ENCODE assay signal across 26 cellular contexts in genomic region chr12:31572900-31573299, GRCh38.
"Had no signal": no experiment of that assay in that cellular context is flagged by ENCODE, and none has a peak within 500 bp of the region (broad histone marks: within the 10 kb centered on the region; RNA-seq: fewer than 3 reads in every experiment).

No MANE protein-coding gene starts in this region.

- H3K4me3 ChIP-seq: coronary artery, dorsolateral prefrontal cortex, gastroesophageal sphincter, lung, right lobe of liver, vagina had no signal

- H3K27ac Mint-ChIP-seq: activated CD4-positive, alpha-beta memory T cell treated with anti-CD3 and anti-CD28 coated beads, Interleukin-2, amount 10 ng/mL, durations not matched to agents 7 days and 5 days; activated CD4-positive, alpha-beta T cell treated with anti-CD3 and anti-CD28 coated beads, Interleukin-2, amount 10 ng/mL, durations not matched to agents 7 days and 5 days; activated naive CD4-positive, alpha-beta T cell treated with anti-CD3 and anti-CD28 coated beads, Interleukin-2, amount 50 U/mL, for 72 hours; activated T-helper 17 cell treated with anti-CD3 and anti-CD28 coated beads, Interleukin-2, amount 50 U/mL, for 72 hours; effector memory CD8-positive, alpha-beta T cell; stimulated activated naive CD8-positive, alpha-beta T cell treated with anti-CD3 and anti-CD28 coated beads, Interleukin-15, Interleukin-2, amounts not matched to agents 100 ng/mL and 50 ng/mL, for 24 hours; type B pancreatic cell had no signal

- H3K27me3 ChIP-seq: dorsolateral prefrontal cortex, gastroesophageal sphincter, right lobe of liver, vagina had no signal

- H3K4me3 Mint-ChIP-seq: activated CD4-positive, alpha-beta memory T cell treated with anti-CD3 and anti-CD28 coated beads, Interleukin-2, amount 10 ng/mL, durations not matched to agents 7 days and 5 days; activated CD4-positive, alpha-beta T cell treated with anti-CD3 and anti-CD28 coated beads, Interleukin-2, amount 10 ng/mL, durations not matched to agents 7 days and 5 days; activated T-cell treated with anti-CD3 and anti-CD28 coated beads, Interleukin-2, amount 50 U/mL, for 4 hours; activated T-helper 17 cell treated with anti-CD3 and anti-CD28 coated beads, Interleukin-2, amount 50 U/mL, for 72 hours; effector memory CD8-positive, alpha-beta T cell; stimulated activated naive CD8-positive, alpha-beta T cell treated with anti-CD3 and anti-CD28 coated beads, Interleukin-15, Interleukin-2, amounts not matched to agents 100 ng/mL and 50 ng/mL, for 24 hours; type B pancreatic cell had no signal

- H3K27ac ChIP-seq: coronary artery, dorsolateral prefrontal cortex, gastroesophageal sphincter, right lobe of liver, vagina had no signal

- H3K9me3 Mint-ChIP-seq: activated CD4-positive, alpha-beta memory T cell treated with anti-CD3 and anti-CD28 coated beads, Interleukin-2, amount 10 ng/mL, durations not matched to agents 7 days and 5 days; activated CD4-positive, alpha-beta T cell treated with anti-CD3 and anti-CD28 coated beads, Interleukin-2, amount 10 ng/mL, durations not matched to agents 7 days and 5 days; activated naive CD4-positive, alpha-beta T cell treated with anti-CD3 and anti-CD28 coated beads, Interleukin-2, amount 50 U/mL, for 72 hours; activated T-cell treated with anti-CD3 and anti-CD28 coated beads, Interleukin-2, amount 50 U/mL, for 4 hours; activated T-helper 17 cell treated with anti-CD3 and anti-CD28 coated beads, Interleukin-2, amount 50 U/mL, for 72 hours; effector memory CD8-positive, alpha-beta T cell; naive B cell; stimulated activated naive CD8-positive, alpha-beta T cell treated with anti-CD3 and anti-CD28 coated beads, Interleukin-15, Interleukin-2, amounts not matched to agents 100 ng/mL and 50 ng/mL, for 24 hours; type B pancreatic cell had no signal

- H3K9me3 ChIP-seq: gastroesophageal sphincter, right lobe of liver, vagina had no signal

- H3K4me1 Mint-ChIP-seq: activated CD4-positive, alpha-beta memory T cell treated with anti-CD3 and anti-CD28 coated beads, Interleukin-2, amount 10 ng/mL, durations not matched to agents 7 days and 5 days; activated CD4-positive, alpha-beta T cell treated with anti-CD3 and anti-CD28 coated beads, Interleukin-2, amount 10 ng/mL, durations not matched to agents 7 days and 5 days; activated T-helper 17 cell treated with anti-CD3 and anti-CD28 coated beads, Interleukin-2, amount 50 U/mL, for 72 hours had no signal

- DNase-seq: activated CD4-positive, alpha-beta memory T cell treated with anti-CD3 and anti-CD28 coated beads, Interleukin-2, amount 10 ng/mL, durations not matched to agents 7 days and 5 days; activated CD4-positive, alpha-beta T cell treated with anti-CD3 and anti-CD28 coated beads for 1 hour; activated CD4-positive, alpha-beta T cell treated with anti-CD3 and anti-CD28 coated beads, Interleukin-2, amount 10 ng/mL, durations not matched to agents 7 days and 5 days; activated CD8-positive, alpha-beta memory T cell treated with anti-CD3 and anti-CD28 coated beads, Interleukin-2, amount 50 U/mL, for 48 hours; activated T-cell treated with anti-CD3 and anti-CD28 coated beads, Interleukin-2, amount 50 U/mL, for 4 hours; anterior cingulate cortex; dorsolateral prefrontal cortex; effector memory CD8-positive, alpha-beta T cell; head of caudate nucleus; hippocampal formation; kidney; left colon; naive B cell; posterior cingulate gyrus; right lobe of liver; stimulated activated CD4-positive, alpha-beta T cell treated with anti-CD3 and anti-CD28 coated beads, Interleukin-12 subunit alpha, Interleukin-12 subunit beta, amount 100 ng/mL, for 4 hours; stimulated activated CD4-positive, alpha-beta T cell treated with anti-CD3 and anti-CD28 coated beads, Interleukin-4, amount 100 ng/mL, for 1 hour; T-helper 2 cell had no signal

- H3K36me3 ChIP-seq: gastroesophageal sphincter, right lobe of liver, vagina had no signal

- ATAC-seq: activated naive CD4-positive, alpha-beta T cell treated with anti-CD3 and anti-CD28 coated beads, Interleukin-2, amount 50 U/mL, for 72 hours; activated T-cell treated with anti-CD3 and anti-CD28 coated beads, Interleukin-2, amount 50 U/mL, for 4 hours; activated T-helper 17 cell treated with anti-CD3 and anti-CD28 coated beads, Interleukin-2, amount 50 U/mL, for 72 hours; effector memory CD8-positive, alpha-beta T cell; gastroesophageal sphincter; left colon had no signal

- H3K36me3 Mint-ChIP-seq: activated naive CD4-positive, alpha-beta T cell treated with anti-CD3 and anti-CD28 coated beads, Interleukin-2, amount 50 U/mL, for 72 hours had no signal

- H3K27me3 Mint-ChIP-seq: naive B cell had no signal
